9 cellular contexts compared by ENCODE assay signal in the genomic region with DNA sequence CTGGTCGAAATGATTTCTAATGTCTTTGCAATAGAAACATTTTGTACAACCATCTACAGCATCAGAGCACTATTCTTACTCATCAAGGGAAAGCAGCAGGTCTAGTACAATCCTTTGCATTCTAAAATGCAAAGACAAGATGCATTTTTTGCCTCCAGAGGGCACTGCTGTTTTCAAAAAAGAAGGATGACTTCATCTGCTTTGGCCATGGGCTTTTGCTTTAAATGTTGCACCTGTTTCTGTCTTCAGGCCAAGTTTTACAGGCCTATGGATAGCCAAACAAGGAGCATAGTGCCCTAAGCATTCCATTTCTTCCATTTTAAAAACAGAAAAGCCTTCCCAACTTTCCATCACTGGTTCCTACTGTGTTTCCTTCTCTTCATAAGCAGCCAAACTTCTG. TPM values are rescaled to one million over a fixed set of nuclear protein-coding genes. Genes with fewer than 3 reads are reported as not detected.
DNase-seq lines count a peak whose midpoint lies in the region; ATAC-seq and TF ChIP-seq lines count a peak whose summit lies in the region.
"Had no signal": no experiment of that assay in that cellular context is flagged by ENCODE, and none has a peak within 500 bp of the region (broad histone marks: within the 10 kb centered on the region; RNA-seq: fewer than 3 reads in every experiment).

No MANE protein-coding gene starts in this region.

- H3K4me1 ChIP-seq in OCI-LY3 (ENCODE audit: low read length): peaks cover 51% of the 10 kb centered on the region
- peaks cover 0 to 49% (median 12%) of the 10 kb centered on the region in 3 donors for H3K4me1 ChIP-seq in gastroesophageal sphincter
- peaks cover 0 to 47% (median 31%) of the 10 kb centered on the region in 4 donors for H3K4me1 ChIP-seq in sigmoid colon

- H3K9ac ChIP-seq in OCI-LY3 (ENCODE audit: low read length): peak overlapping the region; percentile 23; the same call in 1 of the 2 replicates

- intact Hi-C loops in sigmoid colon (cut with DNase I): loop anchor here (2.0 to 10.0 kb wide), 4 partner anchors 48 to 234 kb away; a partner anchor contains a TSS

- TF ChIP-seq CTCF in OCI-LY3 (IDR thresholded peaks at IDR 0.05; ENCODE audit: low read depth, low read length): peak; percentile 73
- peak; percentile 40 to 66 (median 60) for TF ChIP-seq CTCF in gastroesophageal sphincter (IDR thresholded peaks at IDR 0.05)
- TF ChIP-seq CTCF in sigmoid colon (IDR thresholded peaks at IDR 0.05): peak; percentile 27 to 47 (median 42)

- DNase-seq in NCI-H524 (lab: John Stamatoyannopoulos, UW) (peak; percentile 40 to 82), NCI-H524 treated with DMSO at 0.1 percent for 48 hours (lab: John Stamatoyannopoulos, UW) (no peak), HT-29 (ENCODE audit: low spot score) (peak; percentile 90), activated T-helper 1 cell treated with Interleukin-2 at 50 U/mL for 16 hours (ENCODE audit: low read depth) (peak; percentile 15), sigmoid colon (no peak)

- H3K27me3 ChIP-seq in OCI-LY3 (ENCODE audit: low read depth, low read length) (no peaks in the 10 kb centered on the region), gastroesophageal sphincter (no peaks in the 10 kb centered on the region), sigmoid colon (no peaks in the 10 kb centered on the region)

- ATAC-seq in gastroesophageal sphincter (no peak), HG03039 (IDR thresholded peaks at IDR 0.05; ENCODE audit: unreplicated experiment) (no peak)

- no peaks in the 10 kb centered on the region for H4K20me1 ChIP-seq in OCI-LY3 (ENCODE audit: insufficient read depth, low read length)

- peak overlapping the region; percentile 50 for H3K27ac ChIP-seq in OCI-LY3 (ENCODE audit: low read length)
- H3K27ac ChIP-seq in gastroesophageal sphincter: no peak overlapping the region
- H3K27ac ChIP-seq in sigmoid colon: peak overlapping the region in 2 of 4 donors; percentile 36 to 52

- no peak for TF ChIP-seq EP300 in gastroesophageal sphincter (IDR thresholded peaks at IDR 0.05)
- TF ChIP-seq EP300 in sigmoid colon (IDR thresholded peaks at IDR 0.05): no peak

- H3K9me3 ChIP-seq in OCI-LY3 (ENCODE audit: insufficient read depth, low read length) (no peaks in the 10 kb centered on the region), gastroesophageal sphincter (no peaks in the 10 kb centered on the region), sigmoid colon (no peaks in the 10 kb centered on the region)

- H3K4me3 ChIP-seq in OCI-LY3 (ENCODE audit: low read length): no peak overlapping the region
- no peak overlapping the region for H3K4me3 ChIP-seq in gastroesophageal sphincter
- H3K4me3 ChIP-seq in sigmoid colon: no peak overlapping the region

- H3K36me3 ChIP-seq in OCI-LY3 (replicated peaks; ENCODE audit: low read depth, low read length): peaks cover 44% of the 10 kb centered on the region
- H3K36me3 ChIP-seq in gastroesophageal sphincter: peaks cover 0 to 43% of the 10 kb centered on the region in 2 donors
- H3K36me3 ChIP-seq in sigmoid colon: peaks cover 11 to 41% (median 20%) of the 10 kb centered on the region in 4 donors

- H3K79me2 ChIP-seq in OCI-LY3 (ENCODE audit: low read length): peaks cover 59% of the 10 kb centered on the region

- 75% methylated on average over 1 of the region's 1 CpG; no CpG with 5 or more reads in 1 of the 2 donors for WGBS in gastroesophageal sphincter (ENCODE audit: low coverage in 1 of 2), 2 donors
- 76 to 80% methylated on average over 1 of the region's 1 CpG for WGBS in sigmoid colon, 2 donors

- H3K4me2 ChIP-seq in OCI-LY3 (ENCODE audit: low read length): peak overlapping the region; percentile 39; the same call in 1 of the 2 replicates

- no peak overlapping the region for H2AFZ ChIP-seq in OCI-LY3 (ENCODE audit: low read depth, low read length)

- TF ChIP-seq POLR2A in gastroesophageal sphincter (IDR thresholded peaks at IDR 0.05) (no peak), sigmoid colon (IDR thresholded peaks at IDR 0.05) (no peak)

RNA-seq across cellular contexts. Expression of a gene that starts 3.4 kb away (rescaled TPM):
- 14.6 and 19.9 TPM in 2 replicates for total RNA-seq in HT-29 (2014; rRNA removed; shearing (Covaris generic))
- total RNA-seq in gastroesophageal sphincter: 10 to 100 TPM; 21.0 to 28.6 (median 24.0) TPM
- total RNA-seq in sigmoid colon: 10 to 100 TPM; 24.5 to 43.0 (median 35.3) TPM
- polyA plus RNA-seq in sigmoid colon: 10 to 100 TPM; 20.4 to 48.4 (median 26.8) TPM

RNA-seq across cellular contexts. Expression of a gene that starts 3.5 kb away (rescaled TPM):
- 13.9 and 18.3 TPM in 2 replicates for total RNA-seq in HT-29 (2014; rRNA removed; shearing (Covaris generic))
- total RNA-seq in gastroesophageal sphincter (10 to 100 TPM; 23.7 to 24.6 (median 24.2) TPM), sigmoid colon (10 to 100 TPM; 18.9 to 32.6 (median 25.0) TPM)
- 10 to 100 TPM in 2 of 3 donors, 1 to 10 TPM in 1; 9.6 to 33.2 (median 20.8) TPM for polyA plus RNA-seq in sigmoid colon

RNA-seq across cellular contexts. Expression of a gene that starts 16.8 kb away (rescaled TPM):
- total RNA-seq in HT-29 (2014; rRNA removed; shearing (Covaris generic)): not detected in 2 replicates
- total RNA-seq in gastroesophageal sphincter (1 to 10 TPM in 2 of 4 donors, under 1 TPM in 1, not detected in 1; 0.42 to 2.7 (median 1.1) TPM), sigmoid colon (1 to 10 TPM; 1.1 to 3.9 (median 2.9) TPM)
- polyA plus RNA-seq in sigmoid colon: 10 to 100 TPM in 1 of 3 donors, 1 to 10 TPM in 1, not detected in 1; 1.2 to 16.8 TPM
- total RNA-seq: frontal cortex had no signal

RNA-seq across cellular contexts. Expression of a gene that starts 45.9 kb away (rescaled TPM):
- total RNA-seq in HT-29 (2014; rRNA removed; shearing (Covaris generic)): 26.4 and 26.9 TPM in 2 replicates
- total RNA-seq in gastroesophageal sphincter (10 to 100 TPM; 39.8 to 61.3 (median 41.3) TPM), sigmoid colon (10 to 100 TPM; 34.9 to 50.1 (median 40.3) TPM)
- 10 to 100 TPM in 2 of 3 donors, 1 to 10 TPM in 1; 9.6 to 12.8 (median 11.1) TPM for polyA plus RNA-seq in sigmoid colon

Comparison
In these comparisons a context has a peak if more than half of its experiments do, and no peak if none do; other contexts are left out.
1. DNase-seq: peak in NCI-H524 (2 of 2), HT-29 (single experiment) and activated T-helper 1 cell treated with Interleukin-2 at 50 U/mL for 16 hours (single experiment); none in NCI-H524 treated with DMSO at 0.1 percent for 48 hours (single experiment) and sigmoid colon (single experiment).
2. Peak in every context shown above with its lines, with median percentiles within 50 percentile points of each other: CTCF ChIP-seq.